ENCODE assay signal across 1 cellular context in the genomic region with DNA sequence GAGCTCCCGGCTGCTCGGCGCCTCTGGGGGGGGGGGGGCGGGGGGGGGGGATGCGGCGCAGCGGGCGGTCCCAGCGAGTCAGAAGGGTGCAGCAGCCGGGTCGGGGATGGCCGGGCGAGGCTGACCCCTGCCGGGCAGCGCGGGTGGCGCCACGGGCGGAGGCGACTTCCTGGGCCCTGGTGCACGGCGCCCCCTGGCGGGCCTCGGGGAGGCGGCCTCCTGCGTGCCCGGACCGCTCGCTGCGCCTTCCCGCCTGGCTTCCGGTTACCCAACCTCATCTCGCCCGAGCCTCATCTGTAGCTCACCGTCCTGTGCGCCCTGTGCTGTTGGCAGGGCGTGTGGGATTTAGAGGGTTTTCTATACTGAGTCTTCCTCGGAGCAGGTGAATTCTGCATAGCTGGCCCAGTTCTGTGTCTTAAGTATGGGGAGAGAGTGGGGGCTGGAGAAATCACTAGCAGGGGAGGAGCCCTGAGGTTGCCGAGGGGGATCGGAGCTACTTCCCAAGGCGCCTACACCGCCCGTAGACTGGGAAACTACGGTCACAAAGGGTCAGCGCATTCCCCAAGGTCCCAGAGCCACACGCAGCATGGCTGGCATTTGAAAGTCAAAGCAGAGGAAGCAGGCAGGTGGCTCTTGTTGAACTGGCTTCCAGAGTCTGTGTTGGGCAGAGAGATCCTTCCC.
TF ChIP-seq lines count a peak whose summit lies in the region.

No MANE protein-coding gene starts in this region.

TF ChIP-seq in GM12878, 131 proteins besides CTCF, POLR2A, EP300 and RAD21 (continued from another document):
- no peak for TF ChIP-seq MLLT1 (IDR thresholded peaks at IDR 0.05)
- no peak for TF ChIP-seq SUPT20H (IDR thresholded peaks at IDR 0.05; ENCODE audit: borderline replicate concordance, control insufficient read depth, low read depth, low read length)
- no peak for TF ChIP-seq SIX5 (IDR thresholded peaks at IDR 0.05; ENCODE audit: low read depth, low read length, severe bottlenecking)
- TF ChIP-seq RFX5 (IDR thresholded peaks at IDR 0.05; ENCODE audit: low read depth, low read length): no peak
- peak; percentile 36; the same call in 1 of the 2 replicates for TF ChIP-seq IRF4 (IDR thresholded peaks at IDR 0.05; ENCODE audit: low read depth, low read length)
- peak; percentile 21; the same call in 1 of the 2 replicates for TF ChIP-seq ATF3 (IDR thresholded peaks at IDR 0.05; ENCODE audit: borderline replicate concordance, extremely low read depth, low read depth, low read length)
- TF ChIP-seq ETV6 (conservative IDR thresholded peaks at IDR 0.05 in 1 of 2, IDR thresholded peaks at IDR 0.05 in 1 of 2; ENCODE audit: borderline replicate concordance in 1 of 2, low read depth in 1 of 2): 0 out of 4 replicates have a peak, but pooled peaks of 1 of the 2 experiments have one; percentile 28
- no peak for TF ChIP-seq NFIC (IDR thresholded peaks at IDR 0.05; ENCODE audit: low read depth, low read length)
- no peak for TF ChIP-seq RELA (IDR thresholded peaks at IDR 0.05; ENCODE audit: borderline replicate concordance, partially characterized antibody)
- TF ChIP-seq HDAC2 (IDR thresholded peaks at IDR 0.05): no peak
- peak; percentile 40 to 76; a peak in 3 of 4 replicates for TF ChIP-seq BHLHE40 (IDR thresholded peaks at IDR 0.05; ENCODE audit: borderline replicate concordance in 1 of 2, low read depth in 2 of 2, low read length in 1 of 2)
- no peak for TF ChIP-seq KAT2A (conservative IDR thresholded peaks at IDR 0.05; ENCODE audit: control insufficient read depth, low read depth, low read length)
- TF ChIP-seq SMAD5 (IDR thresholded peaks at IDR 0.05; ENCODE audit: low read depth): no peak
- TF ChIP-seq CBX3 (IDR thresholded peaks at IDR 0.05; ENCODE audit: borderline replicate concordance, low read depth): no peak
- TF ChIP-seq CBX5 (IDR thresholded peaks at IDR 0.05; ENCODE audit: low read depth): peak; percentile 57; the same call in 1 of the 2 replicates
- TF ChIP-seq SPI1 (IDR thresholded peaks at IDR 0.05; ENCODE audit: borderline replicate concordance, insufficient read depth, low read depth, low read length): no peak
- TF ChIP-seq USF1 (IDR thresholded peaks at IDR 0.05; ENCODE audit: borderline replicate concordance, extremely low read length, insufficient read depth, low read depth, low read length): no peak
- TF ChIP-seq BCLAF1 (IDR thresholded peaks at IDR 0.05): 0 out of 2 replicates have a peak, but pooled peaks have one; percentile 6
- TF ChIP-seq HSF1 (IDR thresholded peaks at IDR 0.05; ENCODE audit: low read depth, low read length): no peak
- TF ChIP-seq ZSCAN29 (IDR thresholded peaks at IDR 0.05): no peak
- no peak for TF ChIP-seq RAD51 (IDR thresholded peaks at IDR 0.05)
- TF ChIP-seq BACH1 (IDR thresholded peaks at IDR 0.05; ENCODE audit: borderline replicate concordance): peak; percentile 69; the same call in 1 of the 2 replicates
- no peak for TF ChIP-seq BMI1 (IDR thresholded peaks at IDR 0.05; ENCODE audit: borderline replicate concordance)
- TF ChIP-seq CEBPZ (IDR thresholded peaks at IDR 0.05; ENCODE audit: low read depth, low read length): no peak
- peak; percentile 19; the same call in 1 of the 2 replicates for TF ChIP-seq HCFC1 (IDR thresholded peaks at IDR 0.05; ENCODE audit: low read length)
- TF ChIP-seq ZNF592 (IDR thresholded peaks at IDR 0.05): peak; percentile 96
- no peak for TF ChIP-seq RBBP5 (conservative IDR thresholded peaks at IDR 0.05)
- TF ChIP-seq SUZ12 (IDR thresholded peaks at IDR 0.05; ENCODE audit: unreplicated experiment): no peak
- peak; percentile 64; the same call in 1 of the 3 replicates for TF ChIP-seq POU2F2 (IDR thresholded peaks at IDR 0.05; ENCODE audit: borderline replicate concordance, low read depth, low read length)
- TF ChIP-seq GATAD2B (conservative IDR thresholded peaks at IDR 0.05; ENCODE audit: low read depth): peak; percentile 68; the same call in 1 of the 2 replicates
- TF ChIP-seq KLF5 (IDR thresholded peaks at IDR 0.05; ENCODE audit: partially characterized antibody): peak; percentile 22
- no peak for TF ChIP-seq TARDBP (IDR thresholded peaks at IDR 0.05; ENCODE audit: borderline replicate concordance)
- TF ChIP-seq RB1 (IDR thresholded peaks at IDR 0.05; ENCODE audit: borderline replicate concordance): peak; percentile 92; the same call in 1 of the 2 replicates
- no peak for TF ChIP-seq SMAD1 (IDR thresholded peaks at IDR 0.05; ENCODE audit: low read depth, partially characterized antibody)
- TF ChIP-seq RUNX3 (IDR thresholded peaks at IDR 0.05; ENCODE audit: low read length): no peak
- no peak for TF ChIP-seq E2F8 (IDR thresholded peaks at IDR 0.05; ENCODE audit: low read depth, partially characterized antibody)
- no peak for TF ChIP-seq SIN3A (IDR thresholded peaks at IDR 0.05; ENCODE audit: low read depth, low read length)
- no peak for TF ChIP-seq EZH2 (IDR thresholded peaks at IDR 0.05; ENCODE audit: borderline replicate concordance, control insufficient read depth, low read depth, low read length)
